23 cellular contexts compared by ENCODE assay signal in genomic region chr1:35436078-35436477, GRCh38.
"Had no signal": no experiment of that assay in that cellular context is flagged by ENCODE, and none has a peak within 500 bp of the region (broad histone marks: within the 10 kb centered on the region; RNA-seq: fewer than 3 reads in every experiment).

No MANE protein-coding gene starts in this region.

- H2AFZ ChIP-seq: parathyroid adenoma had no signal

- H3K36me3 ChIP-seq: uterus had no signal

- ATAC-seq: esophagus mucosa; gastrocnemius medialis; left lobe of liver; naive thymus-derived CD8-positive, alpha-beta T cell; stimulated activated naive CD8-positive, alpha-beta T cell treated with anti-CD3 and anti-CD28 coated beads, Interleukin-15, amount 100 ng/mL, for 72 hours; upper lobe of right lung had no signal

- H3K9me3 Mint-ChIP-seq: naive thymus-derived CD8-positive, alpha-beta T cell; nephron progenitor cell had no signal

- H3K9ac ChIP-seq: parathyroid adenoma had no signal

- H3K9me3 ChIP-seq: gastrocnemius medialis, right lobe of liver, suprapubic skin, transverse colon, upper lobe of right lung, uterus had no signal

- FAIRE-seq: keratinocyte, small intestine had no signal

- H3K27me3 Mint-ChIP-seq: naive thymus-derived CD8-positive, alpha-beta T cell; progenitor cell of endocrine pancreas; stimulated activated naive CD8-positive, alpha-beta T cell treated with anti-CD3 and anti-CD28 coated beads, Interleukin-15, amount 100 ng/mL, for 72 hours had no signal

- H3K4me3 ChIP-seq: gastrocnemius medialis, lung, right lobe of liver, suprapubic skin, transverse colon, upper lobe of right lung, uterus had no signal

- H3K27me3 ChIP-seq: gastrocnemius medialis, right lobe of liver, suprapubic skin, transverse colon, upper lobe of right lung, uterus had no signal

- DNase-seq: cortex of kidney; foreskin fibroblast; gastrocnemius medialis; head of caudate nucleus; naive thymus-derived CD8-positive, alpha-beta T cell; nephron progenitor cell; right lobe of liver; small intestine; stimulated activated CD4-positive, alpha-beta T cell treated with anti-CD3 and anti-CD28 coated beads, Interleukin-15, amount 100 ng/mL, for 24 hours; stimulated activated CD4-positive, alpha-beta T cell treated with anti-CD3 and anti-CD28 coated beads, Interleukin-2, amount 100 ng/mL, for 48 hours; stimulated activated naive CD4-positive, alpha-beta T cell; stimulated activated naive CD8-positive, alpha-beta T cell treated with anti-CD3 and anti-CD28 coated beads, Interleukin-15, amount 100 ng/mL, for 72 hours; transverse colon; upper lobe of right lung; uterus had no signal

- H3K27ac ChIP-seq: epithelial cell of prostate, gastrocnemius medialis, parathyroid adenoma, right lobe of liver, suprapubic skin, transverse colon, upper lobe of right lung, uterus had no signal

- H3K4me1 Mint-ChIP-seq: nephron progenitor cell had no signal

- H3K79me2 ChIP-seq: parathyroid adenoma had no signal

- H3K27ac Mint-ChIP-seq: nephron progenitor cell; stimulated activated naive CD8-positive, alpha-beta T cell treated with anti-CD3 and anti-CD28 coated beads, Interleukin-15, amount 100 ng/mL, for 72 hours had no signal

- H3K4me3 Mint-ChIP-seq: naive thymus-derived CD8-positive, alpha-beta T cell; nephron progenitor cell; stimulated activated naive CD8-positive, alpha-beta T cell treated with anti-CD3 and anti-CD28 coated beads, Interleukin-15, amount 100 ng/mL, for 72 hours had no signal

- H3K4me1 ChIP-seq: gastrocnemius medialis, right lobe of liver, transverse colon, upper lobe of right lung, uterus had no signal
